In the genomic region with DNA sequence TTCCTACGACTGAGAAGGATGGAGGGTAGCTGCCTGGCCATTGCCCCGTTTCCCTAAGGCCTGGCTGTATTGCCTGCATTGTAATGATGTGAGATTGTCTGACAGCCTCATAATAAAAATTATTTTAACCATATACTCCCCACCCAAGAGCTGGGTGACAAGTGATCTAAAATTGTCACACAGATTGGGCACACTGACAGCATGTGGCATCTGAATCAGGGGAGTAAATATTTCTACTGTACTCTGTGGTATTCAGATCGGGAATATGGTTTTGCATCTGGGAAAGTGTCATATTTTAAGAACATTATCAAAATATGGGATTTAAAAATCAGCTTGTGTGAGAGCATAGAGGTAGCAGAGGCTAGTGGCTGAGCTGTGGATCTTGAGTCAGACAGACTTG, we compare ENCODE assay signal across 25 cellular contexts.
DNase-seq lines count a peak whose midpoint lies in the region; ATAC-seq and TF ChIP-seq lines count a peak whose summit lies in the region.
"Had no signal": no experiment of that assay in that cellular context is flagged by ENCODE, and none has a peak within 500 bp of the region (broad histone marks: within the 10 kb centered on the region; RNA-seq: fewer than 3 reads in every experiment).

No MANE protein-coding gene starts in this region.

- WGBS in sigmoid colon, 2 donors, result 87 to 93% methylated on average over 3 of the region's 3 CpGs

- no peak for ATAC-seq in Right ventricle myocardium inferior
- ATAC-seq in left ventricle myocardium superior, result peak; percentile 21
- ATAC-seq in stimulated activated naive CD8-positive, alpha-beta T cell treated with anti-CD3 and anti-CD28 coated beads, Interleukin-15, Interleukin-2, amounts not matched to agents 100 U/mL and 50 U/mL, for 24 hours, result no peak
- no peak for ATAC-seq in GM18867 (IDR thresholded peaks at IDR 0.05; ENCODE audit: unreplicated experiment)

- H3K4me1 ChIP-seq in cardiac muscle cell (ENCODE audit: low read depth), result peaks cover 24% of the 10 kb centered on the region
- H3K4me1 ChIP-seq in sigmoid colon, result peaks cover 0 to 38% (median 25%) of the 10 kb centered on the region in 4 donors
- H3K4me1 ChIP-seq: HAP-1 had no signal

- H3K36me3 ChIP-seq in cardiac muscle cell (peaks cover 36% of the 10 kb centered on the region), sigmoid colon (peaks cover 0 to 3% (median under 1%) of the 10 kb centered on the region in 4 donors)
- H3K36me3 ChIP-seq: BE2C, HAP-1 had no signal

- no peak for TF ChIP-seq POLR2A in sigmoid colon (IDR thresholded peaks at IDR 0.05)

- TF ChIP-seq EP300 in sigmoid colon (IDR thresholded peaks at IDR 0.05), result no peak

- H3K9me3 ChIP-seq in cardiac muscle cell (ENCODE audit: low read depth) (no peaks in the 10 kb centered on the region), sigmoid colon (no peaks in the 10 kb centered on the region)
- H3K9me3 ChIP-seq: BE2C, HAP-1 had no signal

- H3K4me3 ChIP-seq in cardiac muscle cell (no peak overlapping the region), sigmoid colon (no peak overlapping the region)
- H3K4me3 ChIP-seq: HAP-1, SK-N-MC had no signal

- no peaks in the 10 kb centered on the region for H3K27me3 ChIP-seq in cardiac muscle cell
- H3K27me3 ChIP-seq in sigmoid colon, result no peaks in the 10 kb centered on the region
- H3K27me3 ChIP-seq: BE2C had no signal

- DNase-seq in cardiac muscle cell (ENCODE audit: low read depth in 1 of 2, low spot score in 1 of 2), result no peak
- no peak for DNase-seq in Right ventricle myocardium inferior (ENCODE audit: missing footprints)
- DNase-seq in left ventricle myocardium superior, result no peak
- DNase-seq in sigmoid colon, result no peak
- no peak for DNase-seq in stimulated activated naive CD8-positive, alpha-beta T cell treated with anti-CD3 and anti-CD28 coated beads, Interleukin-15, Interleukin-2, amounts not matched to agents 100 U/mL and 50 U/mL, for 24 hours
- no peak for DNase-seq in activated CD4-positive, alpha-beta T cell treated with anti-CD3 and anti-CD28 coated beads, Interleukin-2, amount 50 U/mL, for 4 hours
- DNase-seq in H4 (ENCODE audit: low spot score), result no peak
- DNase-seq: 8988T; ACHN; BE2C; CD8-positive, alpha-beta memory T cell; DMS79 treated with DMSO at 0.1 percent for 48 hours; HFFc6; IMR-90; KG1; MM.1S; NCI-H1417; NCI-H1694; NCI-H2029 treated with DMSO at 0.1 percent for 48 hours; NCI-H69; RPMI8226; SIG-M5 had no signal

- no peak for TF ChIP-seq CTCF in cardiac muscle cell (IDR thresholded peaks at IDR 0.05; ENCODE audit: low read depth, low read length)
- TF ChIP-seq CTCF in sigmoid colon (IDR thresholded peaks at IDR 0.05), result no peak

- H3K27ac ChIP-seq in cardiac muscle cell, result peak overlapping the region; percentile 74
- H3K27ac ChIP-seq in sigmoid colon, result peak overlapping the region; percentile 48 to 76 (median 62)
- H3K27ac ChIP-seq: SK-N-MC had no signal

- intact Hi-C loops in Right ventricle myocardium inferior (cut with DNase I), result no loop called here
- intact Hi-C loops in left ventricle myocardium superior (cut with micrococcal nuclease), result no loop called here
- intact Hi-C loops in sigmoid colon (cut with DNase I), result no loop called here
